8 cellular contexts compared by ENCODE assay signal in the genomic region with DNA sequence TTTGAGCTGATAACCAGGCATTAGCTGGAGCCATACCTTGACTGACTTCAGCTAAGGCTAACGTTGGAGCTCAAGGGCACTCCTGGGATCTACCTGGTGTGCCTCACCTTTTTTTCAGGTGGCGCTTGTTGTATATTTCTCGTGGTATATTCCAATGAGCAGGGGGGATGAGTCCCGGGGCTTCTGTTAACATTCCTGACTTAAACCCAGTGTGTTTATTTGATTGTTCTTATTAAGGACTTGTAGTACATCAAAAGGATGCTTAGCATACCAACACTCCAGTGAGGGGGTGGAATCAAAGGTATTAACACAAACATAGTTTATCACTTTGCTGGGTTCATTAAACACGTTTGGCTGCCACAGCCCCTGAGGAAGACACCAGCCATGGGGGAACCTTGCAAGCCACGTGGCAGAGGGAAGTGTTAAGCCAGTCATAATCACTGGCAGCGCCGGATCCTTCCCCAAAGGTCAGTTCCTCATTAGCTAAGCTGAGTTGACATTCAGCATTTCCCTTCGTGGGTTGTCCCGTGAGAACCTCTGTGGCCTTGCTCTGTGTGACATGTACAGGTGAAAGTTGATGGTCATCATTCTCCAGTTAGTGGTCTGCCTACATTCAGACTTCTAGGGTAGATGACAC.
A peak's percentile ranks its signal among the peaks of the same experiment; 100 is the strongest.
DNase-seq lines count a peak whose midpoint lies in the region; ATAC-seq and TF ChIP-seq lines count a peak whose summit lies in the region.

No MANE protein-coding gene starts in this region.

- no peak overlapping the region for H3K4me3 ChIP-seq in NB4 (ENCODE audit: low read depth, low read length)
- no peak overlapping the region for H3K4me3 ChIP-seq in muscle layer of duodenum (ENCODE audit: low read depth in 1 of 2, low read length in 2 of 2)

- no peak for TF ChIP-seq POLR2A in NB4 (IDR thresholded peaks at IDR 0.05; ENCODE audit: extremely low read depth, insufficient read length)

- DNase-seq in activated T-cell treated with anti-CD3 and anti-CD28 coated beads, Interleukin-2, amount 50 U/mL, for 24 hours = no peak
- DNase-seq in activated T-cell treated with anti-CD3 and anti-CD28 coated beads, Interleukin-2, amount 50 U/mL, for 72 hours = no peak
- peak; percentile 64 for DNase-seq in NB4 (ENCODE audit: low read depth)
- DNase-seq in foreskin melanocyte = no peak

- H3K9me3 ChIP-seq in muscle layer of duodenum (ENCODE audit: control insufficient read depth in 1 of 2, low read length in 2 of 2) = no peaks in the 10 kb centered on the region

- TF ChIP-seq CTCF in NB4 (IDR thresholded peaks at IDR 0.05; ENCODE audit: low read depth, low read length) = no peak

- no peaks in the 10 kb centered on the region for H3K9me3 Mint-ChIP-seq in activated T-cell treated with anti-CD3 and anti-CD28 coated beads, Interleukin-2, amount 50 U/mL, for 24 hours
- H3K9me3 Mint-ChIP-seq in activated T-cell treated with anti-CD3 and anti-CD28 coated beads, Interleukin-2, amount 50 U/mL, for 72 hours = no peaks in the 10 kb centered on the region
- no peaks in the 10 kb centered on the region for H3K9me3 Mint-ChIP-seq in dendritic cell treated with granulocyte-macrophage colony-stimulating factor and Interleukin-4, amounts not matched to agents 40 ng/mL and 50 ng/mL, for 4 days

- intact Hi-C loops in dendritic cell treated with granulocyte-macrophage colony-stimulating factor and Interleukin-4, amounts not matched to agents 40 ng/mL and 50 ng/mL, for 4 days (cut with micrococcal nuclease) = no loop called here

- no peak for ATAC-seq in activated T-cell treated with anti-CD3 and anti-CD28 coated beads, Interleukin-2, amount 50 U/mL, for 72 hours (replicated peaks in 1 of 2)
- no peak for ATAC-seq in GM18519 (IDR thresholded peaks at IDR 0.05; ENCODE audit: low FRiP score, unreplicated experiment)
- ATAC-seq in GM18517 (IDR thresholded peaks at IDR 0.05; ENCODE audit: unreplicated experiment) = no peak

- peak overlapping the region; percentile 97 for H3K27ac ChIP-seq in muscle layer of duodenum (ENCODE audit: low read length)

- peak overlapping the region; percentile 66 for H3K27ac Mint-ChIP-seq in activated T-cell treated with anti-CD3 and anti-CD28 coated beads, Interleukin-2, amount 50 U/mL, for 24 hours
- no peak overlapping the region for H3K27ac Mint-ChIP-seq in activated T-cell treated with anti-CD3 and anti-CD28 coated beads, Interleukin-2, amount 50 U/mL, for 72 hours
- peak overlapping the region; percentile 94 for H3K27ac Mint-ChIP-seq in dendritic cell treated with granulocyte-macrophage colony-stimulating factor and Interleukin-4, amounts not matched to agents 40 ng/mL and 50 ng/mL, for 4 days

- peaks cover 0 to 16% of the 10 kb centered on the region in 2 donors for H3K36me3 ChIP-seq in muscle layer of duodenum (ENCODE audit: control insufficient read depth in 1 of 2, insufficient read depth in 2 of 2, low read length in 2 of 2)

- peaks cover 53 to 71% of the 10 kb centered on the region in 2 donors for H3K4me1 ChIP-seq in muscle layer of duodenum (ENCODE audit: control insufficient read depth in 1 of 2, insufficient read depth in 2 of 2, low read length in 2 of 2)

- H3K4me1 Mint-ChIP-seq in activated T-cell treated with anti-CD3 and anti-CD28 coated beads, Interleukin-2, amount 50 U/mL, for 24 hours (ENCODE audit: low read depth) = peaks cover 16% of the 10 kb centered on the region
- peaks cover 14% of the 10 kb centered on the region for H3K4me1 Mint-ChIP-seq in activated T-cell treated with anti-CD3 and anti-CD28 coated beads, Interleukin-2, amount 50 U/mL, for 72 hours (ENCODE audit: low read depth)
- H3K4me1 Mint-ChIP-seq in dendritic cell treated with granulocyte-macrophage colony-stimulating factor and Interleukin-4, amounts not matched to agents 40 ng/mL and 50 ng/mL, for 4 days (ENCODE audit: low read depth) = peaks cover 94% of the 10 kb centered on the region

- no peaks in the 10 kb centered on the region for H3K27me3 Mint-ChIP-seq in activated T-cell treated with anti-CD3 and anti-CD28 coated beads, Interleukin-2, amount 50 U/mL, for 24 hours
- H3K27me3 Mint-ChIP-seq in activated T-cell treated with anti-CD3 and anti-CD28 coated beads, Interleukin-2, amount 50 U/mL, for 72 hours (ENCODE audit: low read depth) = no peaks in the 10 kb centered on the region
- H3K27me3 Mint-ChIP-seq in dendritic cell treated with granulocyte-macrophage colony-stimulating factor and Interleukin-4, amounts not matched to agents 40 ng/mL and 50 ng/mL, for 4 days = no peaks in the 10 kb centered on the region

- peaks cover 90% of the 10 kb centered on the region for H3K36me3 Mint-ChIP-seq in activated T-cell treated with anti-CD3 and anti-CD28 coated beads, Interleukin-2, amount 50 U/mL, for 24 hours (ENCODE audit: low read depth)
- H3K36me3 Mint-ChIP-seq in activated T-cell treated with anti-CD3 and anti-CD28 coated beads, Interleukin-2, amount 50 U/mL, for 72 hours (ENCODE audit: insufficient read depth in 2 of 2) = peaks cover 3% of the 10 kb centered on the region in 2 donors
- peaks cover 100% of the 10 kb centered on the region for H3K36me3 Mint-ChIP-seq in dendritic cell treated with granulocyte-macrophage colony-stimulating factor and Interleukin-4, amounts not matched to agents 40 ng/mL and 50 ng/mL, for 4 days (ENCODE audit: low read depth)

- no peak overlapping the region for H3K4me3 Mint-ChIP-seq in activated T-cell treated with anti-CD3 and anti-CD28 coated beads, Interleukin-2, amount 50 U/mL, for 24 hours
- H3K4me3 Mint-ChIP-seq in activated T-cell treated with anti-CD3 and anti-CD28 coated beads, Interleukin-2, amount 50 U/mL, for 72 hours = no peak overlapping the region
- no peak overlapping the region for H3K4me3 Mint-ChIP-seq in dendritic cell treated with granulocyte-macrophage colony-stimulating factor and Interleukin-4, amounts not matched to agents 40 ng/mL and 50 ng/mL, for 4 days

- no peaks in the 10 kb centered on the region for H3K27me3 ChIP-seq in muscle layer of duodenum (ENCODE audit: low read depth, low read length)
